In the genomic region with DNA sequence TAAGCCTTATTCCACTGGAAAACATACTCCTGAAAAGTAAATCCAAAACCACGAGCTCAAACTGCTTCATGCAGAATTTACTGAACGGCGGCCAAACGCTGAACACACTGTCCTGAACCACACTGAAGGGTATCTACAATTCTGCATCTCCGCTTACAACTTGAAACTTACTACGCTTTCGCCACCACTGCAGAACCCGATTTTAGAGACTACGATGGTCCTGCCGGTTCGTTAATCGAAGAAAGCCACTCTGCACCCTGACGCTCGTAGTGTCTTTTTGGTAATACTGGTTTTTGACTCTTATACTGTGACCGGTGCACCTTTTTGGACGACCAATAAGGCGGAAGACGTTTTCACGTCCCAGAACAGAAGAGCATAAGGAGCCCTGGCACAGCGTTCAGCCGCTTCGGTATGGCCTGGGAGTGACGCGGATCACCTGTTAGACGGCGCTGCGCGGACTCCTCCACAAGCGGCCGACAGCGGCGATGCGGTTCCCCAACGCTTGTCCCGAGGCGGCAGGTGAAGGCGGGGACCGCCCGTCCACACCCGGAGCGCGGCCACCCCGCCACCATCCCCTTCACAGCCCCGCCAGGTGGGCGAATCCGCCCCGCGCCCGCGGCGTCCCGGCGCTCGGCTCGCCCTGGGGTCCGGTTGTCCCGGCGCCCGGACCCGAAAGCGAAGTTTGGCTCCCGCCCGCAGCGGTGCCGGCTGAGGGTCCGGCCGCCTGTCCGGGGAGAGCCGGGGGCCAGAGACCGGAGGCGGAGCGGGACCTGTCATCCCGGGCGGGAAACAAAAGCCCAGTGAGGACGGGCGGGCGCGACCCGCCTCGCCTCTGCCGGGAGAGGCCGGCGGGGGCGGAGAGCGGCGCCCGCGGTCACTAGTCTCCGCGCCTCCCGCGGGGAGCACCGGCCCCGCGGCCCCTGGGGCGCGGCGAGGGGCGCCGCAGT, we compare ENCODE assay signal across 8 cellular contexts. TPM values are rescaled to one million over a fixed set of nuclear protein-coding genes. Genes with fewer than 3 reads are reported as not detected.
DNase-seq lines count a peak whose midpoint lies in the region; TF ChIP-seq lines count a peak whose summit lies in the region.

No MANE protein-coding gene starts in this region.

- no peak for TF ChIP-seq CTCF in VCaP (conservative IDR thresholded peaks at IDR 0.05)

- peak overlapping the region; percentile 86 for H3K27ac ChIP-seq in VCaP
- peak overlapping the region; percentile 80 for H3K27ac ChIP-seq in caudate nucleus (ENCODE audit: low read depth, low read length)

- H3K9me3 ChIP-seq in HAP-1: no peaks in the 10 kb centered on the region

- peaks cover 4% of the 10 kb centered on the region for H3K4me1 ChIP-seq in HAP-1

- peak; percentile 61 to 70 for DNase-seq in HAP-1 (ENCODE audit: low spot score in 2 of 2)
- DNase-seq in M059J (ENCODE audit: low read depth): peak; percentile 74
- DNase-seq in caudate nucleus (lab: John Stamatoyannopoulos, UW): peak in 15 of 61 donors; percentile 9 to 47 (median 30)
- DNase-seq in kidney tubule cell (ENCODE audit: low spot score): peak; percentile 62
- peak; percentile 37 to 46 for DNase-seq in stimulated activated CD4-positive, alpha-beta T cell treated with anti-CD3 and anti-CD28 coated beads, Interleukin-15, amount 100 ng/mL, for 48 hours (ENCODE audit: low read depth in 2 of 2)
- no peak for DNase-seq in G401 (ENCODE audit: low spot score)

- H3K27me3 ChIP-seq in HAP-1 (ENCODE audit: low read depth): no peaks in the 10 kb centered on the region

- H3K36me3 ChIP-seq in HAP-1 (replicated peaks): no peaks in the 10 kb centered on the region

- H3K4me3 ChIP-seq in GM08714 (ENCODE audit: low read length): peak overlapping the region; percentile 92
- H3K4me3 ChIP-seq in HAP-1: peak overlapping the region; percentile 60

- in situ Hi-C loops in HAP-1 (cut with MboI; ENCODE audit: low sequenced_read_pairs): no loop called here
- in situ Hi-C loops in G401 (cut with HindIII; ENCODE audit: low sequenced_read_pairs): no loop called here

RNA-seq across cellular contexts. Expression of gene FKBP5, which starts 0.8 kb away (rescaled TPM):
- total RNA-seq in M059J (2014; rRNA removed; shearing (Covaris generic)): 10.7 and 14.9 TPM in 2 replicates
- 29.4 and 33.5 TPM in 2 replicates for total RNA-seq in G401 (2014; rRNA removed; shearing (Covaris generic))

RNA-seq across cellular contexts. Expression of gene ARMC12, which starts 48.9 kb away (rescaled TPM):
- total RNA-seq in M059J (2014; rRNA removed; shearing (Covaris generic)): 0.22 TPM in 1 of 2 replicates, not detected in the other
- total RNA-seq in G401 (2014; rRNA removed; shearing (Covaris generic)): 0.68 TPM in 1 of 2 replicates, not detected in the other
